ENCODE assay signal across 34 cellular contexts in genomic region chr21:22138297-22139016, GRCh38.
"Had no signal": no experiment of that assay in that cellular context is flagged by ENCODE, and none has a peak within 500 bp of the region (broad histone marks: within the 10 kb centered on the region; RNA-seq: fewer than 3 reads in every experiment).

No MANE protein-coding gene starts in this region.

- H3K9me3 ChIP-seq: MG63 had no signal

- H3K27me3 ChIP-seq: MG63 had no signal

- H3K36me3 ChIP-seq: MG63 had no signal

- H3K4me3 ChIP-seq: MG63 had no signal

- DNase-seq: Karpas-422, Kasumi-1, MG63, MM.1S, MV-4-11, NCI-H1048, NCI-H1092, NCI-H1092 treated with DMSO at 0.1 percent for 48 hours, NCI-H1105, NCI-H1105 treated with DMSO at 0.1 percent for 48 hours, NCI-H1417, NCI-H1417 treated with DMSO at 0.1 percent for 48 hours, NCI-H1436, NCI-H1436 treated with DMSO at 0.1 percent for 48 hours, NCI-H146, NCI-H1694, NCI-H1694 treated with DMSO at 0.1 percent for 48 hours, NCI-H187, NCI-H187 treated with DMSO at 0.1 percent for 48 hours, NCI-H1930, NCI-H2029, NCI-H2029 treated with DMSO at 0.1 percent for 48 hours, NCI-H2081, NCI-H2081 treated with DMSO at 0.1 percent for 48 hours, NCI-H2107, NCI-H2171, NCI-H2171 treated with DMSO at 0.1 percent for 48 hours, NCI-H2227 treated with DMSO at 0.1 percent for 48 hours, NCI-H345, NCI-H446, NCI-H446 treated with DMSO at 0.1 percent for 48 hours, NCI-H510A, NCI-H510A treated with DMSO at 0.1 percent for 48 hours, NCI-H524 had no signal
